In genomic region chr12:80553316-80553715, GRCh38 we compare ENCODE assay signal across 12 cellular contexts.
DNase-seq lines count a peak whose midpoint lies in the region; FAIRE-seq and TF ChIP-seq lines count a peak whose summit lies in the region.
"Had no signal": no experiment of that assay in that cellular context is flagged by ENCODE, and none has a peak within 500 bp of the region (broad histone marks: within the 10 kb centered on the region; RNA-seq: fewer than 3 reads in every experiment).

No MANE protein-coding gene starts in this region.

- H3K9me3 ChIP-seq in kidney (ENCODE audit: control insufficient read depth in 1 of 2, low read length in 2 of 2) (no peaks in the 10 kb centered on the region), prostate gland (no peaks in the 10 kb centered on the region)

- H3K9me3 Mint-ChIP-seq in Calu3 (ENCODE audit: low read depth, unreplicated experiment) (no peaks in the 10 kb centered on the region), osteocyte (ENCODE audit: unreplicated experiment) (no peaks in the 10 kb centered on the region)
- H3K9me3 Mint-ChIP-seq: nephron progenitor cell had no signal

- CTCF ChIA-PET in Calu3 (lab: Charles Lee), result interaction anchor here (0.5 to 0.6 kb wide), 2 partner anchors 226 to 465 kb away, joined by 3 to 7 read pairs; no protein-coding TSS in a partner anchor

- BruUV-seq in Calu3 (replicated peaks; lab: Mats Ljungman, UMichigan), result no TSS peak

- no peak for TF ChIP-seq POLR2A in prostate gland (IDR thresholded peaks at IDR 0.05)

- 36% methylated on average over 3 of the region's 3 CpGs for WGBS in prostate gland

- H3K4me1 ChIP-seq in kidney (ENCODE audit: control insufficient read depth in 1 of 2, insufficient read depth in 1 of 2, low read depth in 1 of 2, low read length in 2 of 2), result no peaks in the 10 kb centered on the region
- no peaks in the 10 kb centered on the region for H3K4me1 ChIP-seq in prostate gland (replicated peaks)

- H3K36me3 ChIP-seq in kidney (ENCODE audit: control insufficient read depth in 1 of 2, insufficient read depth in 2 of 2, low read length in 2 of 2) (no peaks in the 10 kb centered on the region), prostate gland (no peaks in the 10 kb centered on the region)

- H3K4me3 ChIP-seq in kidney (ENCODE audit: low read length in 2 of 2) (no peak overlapping the region), prostate gland (no peak overlapping the region)

- intact Hi-C loops in Calu3 (cut with micrococcal nuclease; ENCODE audit: unreplicated experiment), result loop anchor here (5.0 kb wide), 1 partner anchor 44 kb away; no protein-coding TSS in a partner anchor
- intact Hi-C loops in kidney (cut with DNase I), result no loop called here
- intact Hi-C loops in prostate gland (cut with DNase I), result no loop called here

- H3K4me3 Mint-ChIP-seq in Calu3 (ENCODE audit: low read depth, unreplicated experiment) (no peak overlapping the region), osteocyte (ENCODE audit: unreplicated experiment) (no peak overlapping the region)
- H3K4me3 Mint-ChIP-seq: nephron progenitor cell had no signal

- no peaks in the 10 kb centered on the region for H3K36me3 Mint-ChIP-seq in Calu3 (ENCODE audit: insufficient read depth, unreplicated experiment)
- H3K36me3 Mint-ChIP-seq in osteocyte (ENCODE audit: unreplicated experiment), result no peaks in the 10 kb centered on the region

- H3K9ac ChIP-seq in kidney (ENCODE audit: low read length in 2 of 2), result no peak overlapping the region

- H3K4me1 Mint-ChIP-seq in Calu3 (ENCODE audit: low read depth, unreplicated experiment), result peaks cover 8% of the 10 kb centered on the region
- H3K4me1 Mint-ChIP-seq in osteocyte (ENCODE audit: unreplicated experiment), result peaks cover 27% of the 10 kb centered on the region
- H3K4me1 Mint-ChIP-seq: nephron progenitor cell had no signal

- DNase-seq in Calu3, result no peak
- DNase-seq in NCI-H69 (lab: John Stamatoyannopoulos, UW), result peak; percentile 29
- DNase-seq in epithelial cell of prostate (ENCODE audit: low read depth, low spot score), result peak; percentile 34
- no peak for DNase-seq in osteocyte (ENCODE audit: extremely low spot score, unreplicated experiment)
- DNase-seq in NCI-H2227 treated with DMSO at 0.1 percent for 48 hours (lab: John Stamatoyannopoulos, UW), result no peak
- DNase-seq in kidney, result no peak
- no peak for DNase-seq in activated CD4-positive, alpha-beta T cell treated with anti-CD3 and anti-CD28 coated beads, Interleukin-2, amount 50 U/mL, for 4 hours
- DNase-seq in prostate gland (ENCODE audit: low spot score), result no peak
- DNase-seq: DMS 273 treated with DMSO at 0.1 percent for 48 hours, MV-4-11, nephron progenitor cell had no signal

- FAIRE-seq in kidney (lab: Jason Lieb, UNC), result no peak
- FAIRE-seq: TTC549 had no signal

- TF ChIP-seq CTCF in Calu3 (IDR thresholded peaks at IDR 0.05; ENCODE audit: unreplicated experiment), result no peak
- TF ChIP-seq CTCF in osteocyte (IDR thresholded peaks at IDR 0.05), result no peak
- TF ChIP-seq CTCF in kidney (IDR thresholded peaks at IDR 0.05; ENCODE audit: borderline replicate concordance, extremely low read depth, insufficient read depth), result no peak
- TF ChIP-seq CTCF in prostate gland (IDR thresholded peaks at IDR 0.05), result no peak

- H3K27me3 ChIP-seq in prostate gland (replicated peaks; ENCODE audit: insufficient read depth), result no peaks in the 10 kb centered on the region

- H3K27ac ChIP-seq in epithelial cell of prostate (peak overlapping the region; percentile 10), kidney (ENCODE audit: low read depth in 2 of 2, low read length in 2 of 2) (no peak overlapping the region), prostate gland (no peak overlapping the region)

- H3K27me3 Mint-ChIP-seq in Calu3 (ENCODE audit: unreplicated experiment) (no peaks in the 10 kb centered on the region), osteocyte (ENCODE audit: unreplicated experiment) (no peaks in the 10 kb centered on the region)

- peak overlapping the region; percentile 37 for H3K27ac Mint-ChIP-seq in Calu3 (ENCODE audit: unreplicated experiment)
- peak overlapping the region; percentile 87 for H3K27ac Mint-ChIP-seq in osteocyte (ENCODE audit: unreplicated experiment)
- H3K27ac Mint-ChIP-seq: nephron progenitor cell had no signal

Comparison
In these comparisons a context has a peak if more than half of its experiments do, and no peak if none do; other contexts are left out.
1. DNase-seq: peak in NCI-H69 (single experiment) and epithelial cell of prostate (single experiment); none in Calu3 (single experiment), osteocyte (single experiment), NCI-H2227 treated with DMSO at 0.1 percent for 48 hours (single experiment), kidney (single experiment), activated CD4-positive, alpha-beta T cell treated with anti-CD3 and anti-CD28 coated beads, Interleukin-2, amount 50 U/mL, for 4 hours (0 of 2) and prostate gland (single experiment).